In the genomic region with DNA sequence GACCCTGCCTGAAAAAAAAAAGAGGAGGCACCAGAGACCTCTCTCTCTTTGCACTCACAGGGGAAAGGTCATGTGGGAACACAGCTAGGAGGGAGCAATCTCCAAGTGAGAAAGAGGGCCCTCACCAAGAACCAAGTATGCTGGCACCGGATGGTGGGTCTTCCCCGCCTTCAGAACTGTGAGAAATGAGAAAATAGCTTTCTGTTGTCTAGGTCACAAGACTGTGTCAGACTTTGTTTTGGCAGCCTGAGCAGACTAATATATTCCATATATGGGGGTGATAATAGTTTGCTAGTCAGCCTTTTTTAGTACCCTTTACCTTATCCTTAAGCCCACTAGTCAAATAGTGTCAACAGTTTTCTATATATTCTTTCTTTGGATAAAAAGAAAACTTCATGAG, we compare ENCODE assay signal across 16 cellular contexts.
DNase-seq lines count a peak whose midpoint lies in the region; TF ChIP-seq lines count a peak whose summit lies in the region.
"Had no signal": no experiment of that assay in that cellular context is flagged by ENCODE, and none has a peak within 500 bp of the region (broad histone marks: within the 10 kb centered on the region; RNA-seq: fewer than 3 reads in every experiment).

No MANE protein-coding gene starts in this region.

- H4K20me1 ChIP-seq in osteoblast (ENCODE audit: insufficient read depth, low read length) = no peaks in the 10 kb centered on the region

- POLR2A ChIA-PET in GM10248 (lab: Yijun Ruan, JAX) = no interaction called here

- no peaks in the 10 kb centered on the region for H3K79me2 ChIP-seq in osteoblast (ENCODE audit: insufficient read depth, low read length)

- DNase-seq in astrocyte of the hippocampus (ENCODE audit: low read depth, low spot score) = peak; percentile 14
- DNase-seq in coronary artery (ENCODE audit: low spot score) = no peak
- DNase-seq in osteoblast (ENCODE audit: insufficient read length, low spot score, missing footprints) = no peak
- DNase-seq in tibial artery = no peak
- no peak for DNase-seq in effector CD8-positive, alpha-beta T cell (lab: John Stamatoyannopoulos, UW)
- no peak for DNase-seq in GM10248 (ENCODE audit: extremely low spot score)
- no peak for DNase-seq in HuH-7.5 (ENCODE audit: low spot score)
- DNase-seq in DMS53 (lab: John Stamatoyannopoulos, UW) = no peak
- DNase-seq: BE2C; CD4-positive, alpha-beta memory T cell; GF-D8; GM23248; H7 had no signal

- H3K36me3 ChIP-seq in osteoblast (ENCODE audit: insufficient read depth, low read length) (no peaks in the 10 kb centered on the region), tibial artery (no peaks in the 10 kb centered on the region)
- H3K36me3 ChIP-seq: BE2C had no signal

- H3K27me3 ChIP-seq in osteoblast (ENCODE audit: insufficient read depth, low read length) (no peaks in the 10 kb centered on the region), tibial artery (no peaks in the 10 kb centered on the region)
- H3K27me3 ChIP-seq: BE2C had no signal

- H3K4me3 ChIP-seq in coronary artery = no peak overlapping the region
- H3K4me3 ChIP-seq in osteoblast (ENCODE audit: insufficient read depth, low read length) = no peak overlapping the region
- H3K4me3 ChIP-seq in tibial artery = peak overlapping the region in 1 of 2 donors; percentile 10
- H3K4me3 ChIP-seq: A549, GM23248 had no signal

- H3K9me3 ChIP-seq in osteoblast (ENCODE audit: low read depth, low read length) = no peaks in the 10 kb centered on the region
- H3K9me3 ChIP-seq in tibial artery = no peaks in the 10 kb centered on the region
- H3K9me3 ChIP-seq: A549, BE2C had no signal

- TF ChIP-seq CTCF in coronary artery (IDR thresholded peaks at IDR 0.05) (no peak), osteoblast (IDR thresholded peaks at IDR 0.05; ENCODE audit: extremely low read depth, low read depth, low read length) (no peak), tibial artery (IDR thresholded peaks at IDR 0.05) (no peak), GM10248 (IDR thresholded peaks at IDR 0.05; ENCODE audit: control extremely low read depth, extremely low read depth, low read depth, missing control alignments) (no peak)

- no peak overlapping the region for H3K4me2 ChIP-seq in osteoblast (ENCODE audit: insufficient read depth, low read length)
- H3K4me2 ChIP-seq: A549 had no signal

- H3K27ac ChIP-seq in coronary artery = peak overlapping the region; percentile 75 to 82
- H3K27ac ChIP-seq in osteoblast (ENCODE audit: low read depth, low read length) = no peak overlapping the region
- peak overlapping the region; percentile 73 to 86 for H3K27ac ChIP-seq in tibial artery
- H3K27ac ChIP-seq: A549, C4-2B, GM23248, HL-60 had no signal

- H3K4me1 ChIP-seq in osteoblast (ENCODE audit: insufficient read depth, low read length) = peaks cover 7% of the 10 kb centered on the region
- H3K4me1 ChIP-seq in tibial artery = peaks cover 0 to 25% (median 7%) of the 10 kb centered on the region in 4 donors
- H3K4me1 ChIP-seq: A549, BE2C had no signal

- CTCF ChIA-PET in GM10248 (lab: Yijun Ruan, JAX) = no interaction called here

- H2AFZ ChIP-seq in osteoblast (ENCODE audit: low read length) = peak overlapping the region; percentile 74
- H2AFZ ChIP-seq: GM23248 had no signal

- intact Hi-C loops in tibial artery (cut with DNase I; ENCODE audit: low total_unique reads) = no loop called here
